8 cellular contexts compared by ENCODE assay signal in genomic region chr15:76196286-76196948, GRCh38.
A peak's percentile ranks its signal among the peaks of the same experiment; 100 is the strongest.
DNase-seq lines count a peak whose midpoint lies in the region; ATAC-seq and TF ChIP-seq lines count a peak whose summit lies in the region.

No MANE protein-coding gene starts in this region.

- 29 to 38% methylated on average over 5 to 8 of the region's 8 CpGs for WGBS in body of pancreas, 2 donors

- H3K9me3 ChIP-seq in body of pancreas (no peaks in the 10 kb centered on the region), thoracic aorta (no peaks in the 10 kb centered on the region)

- DNase-seq in DMS 273 treated with DMSO at 0.1 percent for 48 hours (lab: John Stamatoyannopoulos, UW) (peak; percentile 33), NCI-H1694 (lab: John Stamatoyannopoulos, UW) (peak; percentile 33), body of pancreas (peak; percentile 63 to 80 (median 76)), inferior parietal cortex (ENCODE audit: extremely low spot score) (peak; percentile 20), thoracic aorta (ENCODE audit: low spot score) (no peak)

- no peak for TF ChIP-seq POLR2A in body of pancreas (IDR thresholded peaks at IDR 0.05)

- TF ChIP-seq CTCF in body of pancreas (IDR thresholded peaks at IDR 0.05) (no peak), thoracic aorta (IDR thresholded peaks at IDR 0.05) (no peak)

- H3K27me3 ChIP-seq in body of pancreas (no peaks in the 10 kb centered on the region), thoracic aorta (replicated peaks; ENCODE audit: insufficient read depth) (no peaks in the 10 kb centered on the region)

- H3K36me3 ChIP-seq in body of pancreas (replicated peaks in 1 of 2; ENCODE audit: insufficient read depth in 1 of 2, low read depth in 2 of 2) = no peaks in the 10 kb centered on the region
- no peaks in the 10 kb centered on the region for H3K36me3 ChIP-seq in thoracic aorta

- H3K4me3 ChIP-seq in body of pancreas (no peak overlapping the region), thoracic aorta (no peak overlapping the region)

- intact Hi-C loops in body of pancreas (cut with DNase I) = loop anchor here (5.0 kb wide), 1 partner anchor 136 kb away; no protein-coding TSS in a partner anchor

- H3K4me1 ChIP-seq in body of pancreas = peaks cover 18% of the 10 kb centered on the region
- peaks cover 26 to 47% of the 10 kb centered on the region in 2 donors for H3K4me1 ChIP-seq in thoracic aorta (ENCODE audit: control insufficient read depth in 1 of 2, low read depth in 2 of 2)

- peak overlapping the region; percentile 14 to 69 (median 51) for H3K27ac ChIP-seq in body of pancreas
- H3K27ac ChIP-seq in thoracic aorta = peak overlapping the region; percentile 36 to 43

- ATAC-seq in body of pancreas = peak; percentile 86
- ATAC-seq in thoracic aorta (ENCODE audit: insufficient number of reproducible peaks, low FRiP score, low read depth) = peak; percentile 43
- no peak for ATAC-seq in HG02759 (IDR thresholded peaks at IDR 0.05; ENCODE audit: unreplicated experiment)
- ATAC-seq in GM21528 (IDR thresholded peaks at IDR 0.05; ENCODE audit: low FRiP score, unreplicated experiment) = no peak
- no peak for ATAC-seq in GM19035 (IDR thresholded peaks at IDR 0.05; ENCODE audit: unreplicated experiment)

Comparison
In these comparisons a context has a peak if more than half of its experiments do, and no peak if none do; other contexts are left out.
1. ATAC-seq: peak in body of pancreas (single experiment) and thoracic aorta (single experiment); none in HG02759 (single experiment), GM21528 (single experiment) and GM19035 (single experiment).